18 cellular contexts compared by ENCODE assay signal in genomic region chr18:58341913-58342312, GRCh38.
DNase-seq lines count a peak whose midpoint lies in the region; ATAC-seq, FAIRE-seq and TF ChIP-seq lines count a peak whose summit lies in the region.
"Had no signal": no experiment of that assay in that cellular context is flagged by ENCODE, and none has a peak within 500 bp of the region (broad histone marks: within the 10 kb centered on the region; RNA-seq: fewer than 3 reads in every experiment).

No MANE protein-coding gene starts in this region.

- H4K20me1 ChIP-seq in H9 (ENCODE audit: control insufficient read depth, insufficient read depth, insufficient read length) = no peaks in the 10 kb centered on the region

- H3K9me3 Mint-ChIP-seq in H9 (no peaks in the 10 kb centered on the region), nephron progenitor cell (no peaks in the 10 kb centered on the region)
- H3K9me3 Mint-ChIP-seq: CD4-positive, CD25-positive, alpha-beta regulatory T cell; T-cell had no signal

- no peak overlapping the region for H2BK120ac ChIP-seq in H9 (ENCODE audit: low read depth, low read length, poor library complexity, severe bottlenecking)

- no peak for ATAC-seq in GM19452 (IDR thresholded peaks at IDR 0.05; ENCODE audit: unreplicated experiment)
- ATAC-seq: Right ventricle myocardium inferior, T-cell had no signal

- H3K23ac ChIP-seq in H9 (ENCODE audit: insufficient read length, low read depth, low read length) = no peak overlapping the region

- no peak overlapping the region for H3K4me3 Mint-ChIP-seq in H9
- no peak overlapping the region for H3K4me3 Mint-ChIP-seq in nephron progenitor cell
- H3K4me3 Mint-ChIP-seq: B cell; CD4-positive, CD25-positive, alpha-beta regulatory T cell; T-cell had no signal

- 0 out of 2 replicates have a peak overlapping the region, but pooled peaks have one; percentile 23 for H3K14ac ChIP-seq in H9 (ENCODE audit: insufficient read depth, low read length)

- H3K4me1 Mint-ChIP-seq in H9 = peaks cover 90 to 92% of the 10 kb centered on the region in 2 experiments
- peaks cover 66% of the 10 kb centered on the region for H3K4me1 Mint-ChIP-seq in nephron progenitor cell
- H3K4me1 Mint-ChIP-seq: B cell; CD4-positive, CD25-positive, alpha-beta regulatory T cell; T-cell had no signal

- H3K9ac ChIP-seq in H9 (ENCODE audit: extremely low read depth, insufficient read length, low read length) = no peak overlapping the region

- DNase-seq in H9 (no peak), NOMO-1 treated with DMSO at 0.1 percent for 48 hours (lab: John Stamatoyannopoulos, UW; ENCODE audit: unreplicated experiment) (peak; percentile 58), esophagus muscularis mucosa (ENCODE audit: extremely low spot score) (peak; percentile 21), nephron progenitor cell (no peak), small intestine (no peak), activated T-cell treated with anti-CD3 and anti-CD28 coated beads for 4 hours (no peak)
- DNase-seq in NK-92 treated with Interleukin-12 subunit alpha and Interleukin-12 subunit beta, amount 100 ng/mL, for 24 hours (lab: John Stamatoyannopoulos, UW) = no peak
- DNase-seq: Caco-2; CD4-positive, CD25-positive, alpha-beta regulatory T cell; EL; NCI-H1105; NCI-H1694; NCI-H345; Peyer's patch; T-cell had no signal

- H3K18ac ChIP-seq in H9 (ENCODE audit: insufficient read length, low read depth, low read length) = peak overlapping the region; percentile 46

- no peak overlapping the region for H4K91ac ChIP-seq in H9 (ENCODE audit: insufficient read length, low read depth, low read length)

- H2BK15ac ChIP-seq in H9 (ENCODE audit: low read depth, low read length) = no peak overlapping the region

- no peak for TF ChIP-seq EP300 in esophagus muscularis mucosa (IDR thresholded peaks at IDR 0.05)

- H3K27me3 Mint-ChIP-seq in H9 (ENCODE audit: low read depth) (no peaks in the 10 kb centered on the region), nephron progenitor cell (ENCODE audit: low read depth, poor library complexity) (no peaks in the 10 kb centered on the region)
- H3K27me3 Mint-ChIP-seq: B cell, T-cell had no signal

- intact Hi-C loops in esophagus muscularis mucosa (cut with DNase I) = no loop called here

- TF ChIP-seq CTCF in H9 (conservative IDR thresholded peaks at IDR 0.05) (no peak), esophagus muscularis mucosa (IDR thresholded peaks at IDR 0.05) (no peak), nephron progenitor cell (IDR thresholded peaks at IDR 0.05) (no peak)

- H3K4me2 ChIP-seq in H9 (ENCODE audit: insufficient read depth, insufficient read length, low read length) = no peak overlapping the region

- H3K79me2 ChIP-seq in H9 (ENCODE audit: insufficient read depth, low read length) = no peaks in the 10 kb centered on the region

- H3K4me1 ChIP-seq in H9 (ENCODE audit: insufficient read depth, low read length) (peaks cover 18% of the 10 kb centered on the region), esophagus muscularis mucosa (peaks cover 23 to 28% (median 25%) of the 10 kb centered on the region in 4 donors), small intestine (ENCODE audit: control insufficient read depth in 2 of 2, insufficient read depth in 1 of 2, low read depth in 1 of 2, low read length in 1 of 2) (peaks cover 0 to 7% of the 10 kb centered on the region in 2 donors)
- H3K4me1 ChIP-seq: Caco-2 had no signal

- H4K5ac ChIP-seq in H9 (ENCODE audit: insufficient read length, low read depth, low read length) = no peak overlapping the region

- FAIRE-seq in small intestine (lab: Jason Lieb, UNC) = no peak

- no peaks in the 10 kb centered on the region for H3K27me3 ChIP-seq in H9 (ENCODE audit: insufficient read depth, low read length)
- H3K27me3 ChIP-seq in esophagus muscularis mucosa = no peaks in the 10 kb centered on the region
- no peaks in the 10 kb centered on the region for H3K27me3 ChIP-seq in small intestine (ENCODE audit: control insufficient read depth in 2 of 2, insufficient read depth in 2 of 2, low read length in 2 of 2)
- H3K27me3 ChIP-seq: Peyer's patch had no signal

- no peak overlapping the region for H2AK5ac ChIP-seq in H9 (ENCODE audit: insufficient read length, low read length)

- no peak for TF ChIP-seq POLR2A in esophagus muscularis mucosa (IDR thresholded peaks at IDR 0.05; ENCODE audit: low read depth)

- H3T11ph ChIP-seq in H9 (ENCODE audit: low read length) = no peak overlapping the region

- H3K4ac ChIP-seq in H9 (ENCODE audit: low read depth, low read length) = no peak overlapping the region

- H3K27ac ChIP-seq in H9 (ENCODE audit: insufficient read length, low read depth, low read length) (peak overlapping the region; percentile 7), esophagus muscularis mucosa (replicated peaks in 1 of 4) (no peak overlapping the region), small intestine (ENCODE audit: low read depth in 1 of 2, low read length in 1 of 2) (no peak overlapping the region)
- H3K27ac ChIP-seq: Peyer's patch had no signal

- H2BK12ac ChIP-seq in H9 (ENCODE audit: insufficient read length, low read depth, low read length) = no peak overlapping the region

- no peak overlapping the region for H2AFZ ChIP-seq in H9 (ENCODE audit: low read length)

- no peak overlapping the region for H3K4me3 ChIP-seq in esophagus muscularis mucosa
- H3K4me3 ChIP-seq in small intestine (ENCODE audit: low read depth in 1 of 2, low read length in 2 of 2) = no peak overlapping the region
- H3K4me3 ChIP-seq: Peyer's patch had no signal

- H3K79me1 ChIP-seq in H9 (ENCODE audit: insufficient read depth, low read depth, low read length, poor library complexity, severe bottlenecking) = no peaks in the 10 kb centered on the region

- H3K56ac ChIP-seq in H9 (ENCODE audit: insufficient read length, low read depth, low read length) = no peak overlapping the region

- no peak overlapping the region for H4K8ac ChIP-seq in H9 (replicated peaks; ENCODE audit: insufficient read length, low read depth, low read length)

- WGBS in H9 (ENCODE audit: extremely low coverage, insufficient read length, low lambda C conversion rate) = no CpG with 5 or more reads among the region's 8 CpGs
- 86% methylated on average over 8 of the region's 8 CpGs for WGBS in esophagus muscularis mucosa
- WGBS in small intestine, 3 donors = 84 to 88% (median 88%) methylated on average over 8 of the region's 8 CpGs

- no peak overlapping the region for H2BK5ac ChIP-seq in H9 (ENCODE audit: insufficient read length, low read length)

- no peak overlapping the region for H2BK20ac ChIP-seq in H9 (ENCODE audit: low read depth, low read length, poor library complexity, severe bottlenecking)

- H3K36me3 Mint-ChIP-seq in H9 (ENCODE audit: insufficient read depth in 1 of 3, low read depth in 3 of 3) = peaks cover 9 to 23% (median 19%) of the 10 kb centered on the region in 3 experiments; a peak in 6 of 7 replicates
- H3K36me3 Mint-ChIP-seq in nephron progenitor cell (ENCODE audit: low read depth) = peaks cover 37% of the 10 kb centered on the region
- H3K36me3 Mint-ChIP-seq: CD4-positive, CD25-positive, alpha-beta regulatory T cell had no signal

- peak overlapping the region; percentile 41 to 75 (median 57); a peak in 5 of 7 replicates for H3K27ac Mint-ChIP-seq in H9
- peak overlapping the region; percentile 0 for H3K27ac Mint-ChIP-seq in nephron progenitor cell
- H3K27ac Mint-ChIP-seq: B cell, T-cell had no signal

- peaks cover 0 to 6% (median 4%) of the 10 kb centered on the region in 4 donors for H3K36me3 ChIP-seq in esophagus muscularis mucosa
- peaks cover 0 to 4% of the 10 kb centered on the region in 2 donors for H3K36me3 ChIP-seq in small intestine (ENCODE audit: control insufficient read depth in 2 of 2, insufficient read depth in 2 of 2, low read length in 2 of 2)

- H3K23me2 ChIP-seq in H9 (ENCODE audit: insufficient read length, low read depth, low read length, poor library complexity, severe bottlenecking) = peaks cover 3% of the 10 kb centered on the region

- H3K9me3 ChIP-seq in H9 (ENCODE audit: control insufficient read depth, low read depth, low read length) = no peaks in the 10 kb centered on the region
- no peaks in the 10 kb centered on the region for H3K9me3 ChIP-seq in esophagus muscularis mucosa
- H3K9me3 ChIP-seq in small intestine (ENCODE audit: control insufficient read depth, low read depth) = no peaks in the 10 kb centered on the region
- H3K9me3 ChIP-seq: Caco-2, Peyer's patch had no signal

Comparison
In these comparisons a context has a peak if more than half of its experiments do, and no peak if none do; other contexts are left out.
1. DNase-seq: peak in NOMO-1 treated with DMSO at 0.1 percent for 48 hours (single experiment) and esophagus muscularis mucosa (single experiment); none in H9 (single experiment), nephron progenitor cell (single experiment), small intestine (single experiment), NK-92 treated with Interleukin-12 subunit alpha and Interleukin-12 subunit beta, amount 100 ng/mL, for 24 hours (single experiment) and activated T-cell treated with anti-CD3 and anti-CD28 coated beads for 4 hours (single experiment).